Comparison of ENCODE assay signal across 16 cellular contexts in genomic region chr11:26583550-26583949, GRCh38. TPM values are rescaled to one million over a fixed set of nuclear protein-coding genes. Genes with fewer than 3 reads are reported as not detected.
DNase-seq lines count a peak whose midpoint lies in the region; ATAC-seq, FAIRE-seq and TF ChIP-seq lines count a peak whose summit lies in the region.
"Had no signal": no experiment of that assay in that cellular context is flagged by ENCODE, and none has a peak within 500 bp of the region (broad histone marks: within the 10 kb centered on the region; RNA-seq: fewer than 3 reads in every experiment).

No MANE protein-coding gene starts in this region.

- peak overlapping the region; percentile 73 for H3K4me2 ChIP-seq in keratinocyte (ENCODE audit: control insufficient read depth, extremely low read depth, insufficient read depth, low read depth, low read length)

- H3K27ac Mint-ChIP-seq in Calu3 (ENCODE audit: unreplicated experiment) = peak overlapping the region; percentile 61
- H3K27ac Mint-ChIP-seq in activated CD4-positive, alpha-beta T cell treated with anti-CD3 and anti-CD28 coated beads for 36 hours = no peak overlapping the region
- H3K27ac Mint-ChIP-seq: dendritic cell treated with granulocyte-macrophage colony-stimulating factor and Interleukin-4, amounts not matched to agents 40 ng/mL and 50 ng/mL, for 4 days; HFFc6; naive thymus-derived CD4-positive, alpha-beta T cell; stimulated activated naive B cell treated with anti-CD40 and anti-IgM and Interleukin-4, amounts not matched to agents 10 μg/mL and 1 μg/mL and 100 μg/mL, for 72 hours had no signal

- no peaks in the 10 kb centered on the region for H3K79me2 ChIP-seq in keratinocyte (ENCODE audit: control insufficient read depth, insufficient read depth, low read length)

- no peak overlapping the region for H3K9ac ChIP-seq in keratinocyte (ENCODE audit: control insufficient read depth, extremely low read depth, insufficient read depth, low read length)

- H3K27ac ChIP-seq in breast epithelium (peak overlapping the region; percentile 64 to 69), keratinocyte (ENCODE audit: control insufficient read depth, insufficient read depth, low read length) (peak overlapping the region; percentile 54)
- H3K27ac ChIP-seq: right atrium auricular region had no signal

- CTCF ChIA-PET in Calu3 (lab: Charles Lee) = interaction anchor here (1.6 kb wide), 1 partner anchor 26 kb away, joined by 3 read pairs; no protein-coding TSS in a partner anchor
- CTCF ChIA-PET in activated CD4-positive, alpha-beta T cell treated with anti-CD3 and anti-CD28 coated beads for 36 hours (lab: Charles Lee) = no interaction called here

- H4K20me1 ChIP-seq in keratinocyte (ENCODE audit: control insufficient read depth, extremely low read depth, insufficient read depth, low read length) = no peaks in the 10 kb centered on the region

- H3K9me3 Mint-ChIP-seq in Calu3 (ENCODE audit: low read depth, unreplicated experiment) = no peaks in the 10 kb centered on the region
- no peaks in the 10 kb centered on the region for H3K9me3 Mint-ChIP-seq in activated CD4-positive, alpha-beta T cell treated with anti-CD3 and anti-CD28 coated beads for 36 hours (ENCODE audit: low read depth)
- H3K9me3 Mint-ChIP-seq: dendritic cell treated with granulocyte-macrophage colony-stimulating factor and Interleukin-4, amounts not matched to agents 40 ng/mL and 50 ng/mL, for 4 days; HFFc6; stimulated activated naive B cell treated with anti-CD40 and anti-IgM and Interleukin-4, amounts not matched to agents 10 μg/mL and 1 μg/mL and 100 μg/mL, for 72 hours had no signal

- POLR2A ChIA-PET in activated CD4-positive, alpha-beta T cell treated with anti-CD3 and anti-CD28 coated beads for 36 hours (lab: Charles Lee) = no interaction called here

- no peaks in the 10 kb centered on the region for H3K4me1 ChIP-seq in breast epithelium
- H3K4me1 ChIP-seq in keratinocyte (ENCODE audit: control insufficient read depth, extremely low read depth, insufficient read depth, low read length) = peaks cover 33% of the 10 kb centered on the region
- H3K4me1 ChIP-seq: BE2C, right atrium auricular region had no signal

- dilution Hi-C loops in keratinocyte (cut with MboI; ENCODE audit: extremely low pct_ligation_motif_present, low sequenced_read_pairs) = no loop called here

- no peaks in the 10 kb centered on the region for H3K9me3 ChIP-seq in breast epithelium
- no peaks in the 10 kb centered on the region for H3K9me3 ChIP-seq in keratinocyte (ENCODE audit: control insufficient read depth, low read depth, low read length)
- H3K9me3 ChIP-seq: BE2C, right atrium auricular region had no signal

- DNase-seq in Calu3 (peak; percentile 68), M059J (ENCODE audit: low read depth) (peak; percentile 31), breast epithelium (ENCODE audit: low spot score in 2 of 2) (peak in 1 of 2 donors; percentile 81), keratinocyte (ENCODE audit: low read depth, low spot score) (peak; percentile 62), NCI-H446 (lab: John Stamatoyannopoulos, UW) (no peak), D341Med (ENCODE audit: low spot score) (no peak)
- DNase-seq in activated CD4-positive, alpha-beta T cell treated with anti-CD3 and anti-CD28 coated beads for 36 hours = no peak
- DNase-seq: BE2C; HFFc6; naive thymus-derived CD4-positive, alpha-beta T cell; NCI-H1694 treated with DMSO at 0.1 percent for 48 hours; stimulated activated naive B cell treated with anti-CD40 and anti-IgM and Interleukin-4, amounts not matched to agents 10 μg/mL and 1 μg/mL and 100 μg/mL, for 72 hours had no signal

- H3K36me3 ChIP-seq in breast epithelium (no peaks in the 10 kb centered on the region), keratinocyte (ENCODE audit: control insufficient read depth in 2 of 2, extremely low read depth in 1 of 2, insufficient read depth in 2 of 2, low read length in 2 of 2) (no peaks in the 10 kb centered on the region)
- H3K36me3 ChIP-seq: BE2C, right atrium auricular region had no signal

- H3K27me3 Mint-ChIP-seq in Calu3 (ENCODE audit: unreplicated experiment) = no peaks in the 10 kb centered on the region
- H3K27me3 Mint-ChIP-seq in activated CD4-positive, alpha-beta T cell treated with anti-CD3 and anti-CD28 coated beads for 36 hours = no peaks in the 10 kb centered on the region
- H3K27me3 Mint-ChIP-seq: dendritic cell treated with granulocyte-macrophage colony-stimulating factor and Interleukin-4, amounts not matched to agents 40 ng/mL and 50 ng/mL, for 4 days; naive thymus-derived CD4-positive, alpha-beta T cell; stimulated activated naive B cell treated with anti-CD40 and anti-IgM and Interleukin-4, amounts not matched to agents 10 μg/mL and 1 μg/mL and 100 μg/mL, for 72 hours had no signal

- no peak for TF ChIP-seq CTCF in Calu3 (IDR thresholded peaks at IDR 0.05; ENCODE audit: unreplicated experiment)
- TF ChIP-seq CTCF in breast epithelium (IDR thresholded peaks at IDR 0.05) = no peak
- no peak for TF ChIP-seq CTCF in keratinocyte (optimal IDR thresholded peaks at IDR 0.05 in 1 of 3, IDR thresholded peaks at IDR 0.05 in 1 of 3, conservative IDR thresholded peaks at IDR 0.05 in 1 of 3; ENCODE audit: extremely low read depth in 1 of 3, insufficient read depth in 2 of 3, low read length in 3 of 3)

- BruUV-seq in Calu3 (replicated peaks; lab: Mats Ljungman, UMichigan) = no TSS peak

- no peak overlapping the region for H2AFZ ChIP-seq in keratinocyte (ENCODE audit: control insufficient read depth, low read length)

- peaks cover 29% of the 10 kb centered on the region for H3K4me1 Mint-ChIP-seq in Calu3 (ENCODE audit: low read depth, unreplicated experiment)
- H3K4me1 Mint-ChIP-seq in activated CD4-positive, alpha-beta T cell treated with anti-CD3 and anti-CD28 coated beads for 36 hours = no peaks in the 10 kb centered on the region
- H3K4me1 Mint-ChIP-seq: naive thymus-derived CD4-positive, alpha-beta T cell; stimulated activated naive B cell treated with anti-CD40 and anti-IgM and Interleukin-4, amounts not matched to agents 10 μg/mL and 1 μg/mL and 100 μg/mL, for 72 hours had no signal

- H3K4me3 ChIP-seq in breast epithelium (no peak overlapping the region), keratinocyte (ENCODE audit: control insufficient read depth in 2 of 3, extremely low read depth in 1 of 3, insufficient read depth in 2 of 3, low read depth in 1 of 3, low read length in 3 of 3) (peak overlapping the region in 2 of 3 experiments; percentile 18 to 42)
- H3K4me3 ChIP-seq: right atrium auricular region had no signal

- TF ChIP-seq POLR2A in breast epithelium (IDR thresholded peaks at IDR 0.05) = no peak

- ATAC-seq in activated CD4-positive, alpha-beta T cell treated with anti-CD3 and anti-CD28 coated beads for 36 hours = no peak
- no peak for ATAC-seq in HG02588 (IDR thresholded peaks at IDR 0.05; ENCODE audit: unreplicated experiment)
- ATAC-seq: naive thymus-derived CD4-positive, alpha-beta T cell; stimulated activated naive B cell treated with anti-CD40 and anti-IgM and Interleukin-4, amounts not matched to agents 10 μg/mL and 1 μg/mL and 100 μg/mL, for 72 hours had no signal

- intact Hi-C loops in Calu3 (cut with micrococcal nuclease; ENCODE audit: unreplicated experiment) (no loop called here), breast epithelium (cut with DNase I; ENCODE audit: low total_unique reads) (no loop called here)
- intact Hi-C loops in activated CD4-positive, alpha-beta T cell treated with anti-CD3 and anti-CD28 coated beads for 36 hours (cut with DNase I, micrococcal nuclease) = no loop called here

- H3K27me3 ChIP-seq in breast epithelium (no peaks in the 10 kb centered on the region), keratinocyte (ENCODE audit: control insufficient read depth, extremely low read depth, insufficient read depth, low read length) (no peaks in the 10 kb centered on the region)
- H3K27me3 ChIP-seq: BE2C, right atrium auricular region had no signal

- no peak overlapping the region for H3K4me3 Mint-ChIP-seq in Calu3 (ENCODE audit: low read depth, unreplicated experiment)
- H3K4me3 Mint-ChIP-seq in activated CD4-positive, alpha-beta T cell treated with anti-CD3 and anti-CD28 coated beads for 36 hours = no peak overlapping the region
- H3K4me3 Mint-ChIP-seq: dendritic cell treated with granulocyte-macrophage colony-stimulating factor and Interleukin-4, amounts not matched to agents 40 ng/mL and 50 ng/mL, for 4 days; HFFc6; naive thymus-derived CD4-positive, alpha-beta T cell; stimulated activated naive B cell treated with anti-CD40 and anti-IgM and Interleukin-4, amounts not matched to agents 10 μg/mL and 1 μg/mL and 100 μg/mL, for 72 hours had no signal

- no peaks in the 10 kb centered on the region for H3K9me1 ChIP-seq in keratinocyte (ENCODE audit: control insufficient read depth, extremely low read depth, insufficient read depth, low read length)

- peaks cover 6% of the 10 kb centered on the region for H3K36me3 Mint-ChIP-seq in Calu3 (ENCODE audit: insufficient read depth, unreplicated experiment)
- H3K36me3 Mint-ChIP-seq in activated CD4-positive, alpha-beta T cell treated with anti-CD3 and anti-CD28 coated beads for 36 hours (ENCODE audit: low read depth) = no peaks in the 10 kb centered on the region
- H3K36me3 Mint-ChIP-seq: naive thymus-derived CD4-positive, alpha-beta T cell; stimulated activated naive B cell treated with anti-CD40 and anti-IgM and Interleukin-4, amounts not matched to agents 10 μg/mL and 1 μg/mL and 100 μg/mL, for 72 hours had no signal

- FAIRE-seq in keratinocyte (lab: Jason Lieb, UNC) = peak; percentile 98

RNA-seq across cellular contexts. Expression of gene MUC15, which starts 11.5 kb away (rescaled TPM):
- not detected in 2 replicates for total RNA-seq in Calu3 (2022)
- total RNA-seq in M059J (2014; rRNA removed; shearing (Covaris generic)) = 1.6 and 6.0 TPM in 2 replicates
- 10 to 100 TPM in 1 of 3 donors, 1 to 10 TPM in 1, not detected in 1; 6.6 to 61.2 TPM for total RNA-seq in breast epithelium
- polyA plus RNA-seq in keratinocyte = 0.35 to 2.2 TPM (median 1.5 TPM) in 3 replicates
- polyA plus RNA-seq in keratinocyte (2011; ENCODE audit: low read depth) = 6.8 TPM
- 0.31 and 0.91 TPM in 2 replicates for polyA plus RNA-seq in keratinocyte (2011; cell fraction: cytosol; rRNA removed)
- polyA plus RNA-seq in keratinocyte (2011; cell fraction: nucleus; rRNA removed) = 1.7 and 3.0 TPM in 2 replicates
- 0.21 and 11.7 TPM in 2 replicates for polyA plus RNA-seq in keratinocyte (2012; ENCODE audit: low replicate concordance)
- polyA minus RNA-seq in keratinocyte = 0.79 to 2.1 TPM in 2 of 3 replicates, not detected in the other
- not detected for polyA minus RNA-seq in keratinocyte (2011; cell fraction: cytosol; rRNA and poly(A)+ RNA removed)
- polyA minus RNA-seq in keratinocyte (2011; cell fraction: nucleus; rRNA and poly(A)+ RNA removed) = 0.95 and 1.1 TPM in 2 replicates
- total RNA-seq in activated CD4-positive, alpha-beta T cell treated with anti-CD3 and anti-CD28 coated beads for 36 hours = not detected
- total RNA-seq: glomerular endothelial cell; HFFc6; naive thymus-derived CD4-positive, alpha-beta T cell; right atrium auricular region had no signal
- polyA plus RNA-seq: naive thymus-derived CD4-positive, alpha-beta T cell had no signal

Comparison
In these comparisons a context has a peak if more than half of its experiments do, and no peak if none do; other contexts are left out.
1. DNase-seq: peak in Calu3 (single experiment), M059J (single experiment) and keratinocyte (single experiment); none in NCI-H446 (0 of 2), activated CD4-positive, alpha-beta T cell treated with anti-CD3 and anti-CD28 coated beads for 36 hours (single experiment) and D341Med (single experiment).
2. H3K4me3 ChIP-seq: peak in keratinocyte (2 of 3); none in breast epithelium (0 of 3).